In the genomic region with DNA sequence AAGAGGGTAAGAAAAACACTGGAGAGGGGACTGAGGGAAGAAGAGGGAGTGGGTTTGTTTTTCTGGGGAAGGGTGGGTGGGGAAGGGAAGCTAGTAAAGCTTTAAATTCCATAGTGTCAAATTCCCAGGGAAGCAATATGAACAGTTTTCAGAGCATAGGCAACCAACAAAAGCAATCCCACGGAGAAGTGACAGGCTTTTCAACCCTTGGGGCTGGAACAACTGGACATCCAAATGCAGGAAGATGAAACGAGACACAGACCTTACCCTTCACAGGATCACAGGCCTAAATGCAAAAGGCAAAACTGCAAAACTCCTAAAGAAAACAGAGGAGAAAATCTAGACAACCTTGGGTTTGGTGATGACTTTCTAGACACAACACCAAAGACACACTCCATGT, we compare ENCODE assay signal across 14 cellular contexts.
DNase-seq lines count a peak whose midpoint lies in the region; ATAC-seq and TF ChIP-seq lines count a peak whose summit lies in the region.
"Had no signal": no experiment of that assay in that cellular context is flagged by ENCODE, and none has a peak within 500 bp of the region (broad histone marks: within the 10 kb centered on the region; RNA-seq: fewer than 3 reads in every experiment).

No MANE protein-coding gene starts in this region.

- H2BK120ac ChIP-seq in mesendoderm (ENCODE audit: low read depth, low read length): no peak overlapping the region

- peaks cover 64% of the 10 kb centered on the region for H3K79me2 ChIP-seq in mesendoderm (ENCODE audit: control insufficient read depth, insufficient read depth, low read length)

- H3K36me3 ChIP-seq in mesendoderm (ENCODE audit: control insufficient read depth, insufficient read depth, low read length): no peaks in the 10 kb centered on the region
- no peaks in the 10 kb centered on the region for H3K36me3 ChIP-seq in thoracic aorta
- H3K36me3 ChIP-seq: Peyer's patch had no signal

- no peak overlapping the region for H4K8ac ChIP-seq in mesendoderm (ENCODE audit: low read depth, low read length)

- peak overlapping the region; percentile 42 for H3K27ac ChIP-seq in adipose tissue (ENCODE audit: low read depth, low read length)
- no peak overlapping the region for H3K27ac ChIP-seq in mesendoderm (ENCODE audit: low read depth, low read length)
- peak overlapping the region; percentile 75 to 87 for H3K27ac ChIP-seq in thoracic aorta

- peaks cover 39% of the 10 kb centered on the region for H3K79me1 ChIP-seq in mesendoderm (ENCODE audit: low read length)

- CTCF ChIA-PET in activated naive CD4-positive, alpha-beta T cell treated with anti-CD3 and anti-CD28 coated beads, Interleukin-2, amount 10 ng/mL, durations not matched to agents 7 days and 5 days (lab: Charles Lee): no interaction called here

- H2BK15ac ChIP-seq in mesendoderm (replicated peaks; ENCODE audit: low read depth): no peak overlapping the region

- H3K36me3 Mint-ChIP-seq in activated naive CD4-positive, alpha-beta T cell treated with anti-CD3 and anti-CD28 coated beads, Interleukin-2, amount 10 ng/mL, durations not matched to agents 7 days and 5 days: peaks cover 25% of the 10 kb centered on the region

- H3K9ac ChIP-seq in mesendoderm (ENCODE audit: low read length): no peak overlapping the region

- no peak overlapping the region for H3K56ac ChIP-seq in mesendoderm (ENCODE audit: low read length)

- H3K4me3 Mint-ChIP-seq in activated naive CD4-positive, alpha-beta T cell treated with anti-CD3 and anti-CD28 coated beads, Interleukin-2, amount 10 ng/mL, durations not matched to agents 7 days and 5 days: no peak overlapping the region

- H3K27me3 ChIP-seq in mesendoderm (ENCODE audit: insufficient read depth, low read length, poor library complexity): no peaks in the 10 kb centered on the region
- no peaks in the 10 kb centered on the region for H3K27me3 ChIP-seq in thoracic aorta (replicated peaks; ENCODE audit: insufficient read depth)
- H3K27me3 ChIP-seq: dorsolateral prefrontal cortex, Peyer's patch had no signal

- no peak overlapping the region for H3K18ac ChIP-seq in mesendoderm (ENCODE audit: low read length)

- no peak overlapping the region for H3K4me2 ChIP-seq in mesendoderm (ENCODE audit: low read length)

- H3K23ac ChIP-seq in mesendoderm (ENCODE audit: low read length): peak overlapping the region; percentile 56

- no peak for TF ChIP-seq CTCF in thoracic aorta (IDR thresholded peaks at IDR 0.05)
- no peak for TF ChIP-seq CTCF in GM10266 (IDR thresholded peaks at IDR 0.05; ENCODE audit: control insufficient read depth, insufficient read depth, low read depth, missing control alignments)

- ATAC-seq in thoracic aorta (ENCODE audit: insufficient number of reproducible peaks, low FRiP score, low read depth) (no peak), GM18519 (IDR thresholded peaks at IDR 0.05; ENCODE audit: low FRiP score, unreplicated experiment) (no peak)

- no peaks in the 10 kb centered on the region for H3K27me3 Mint-ChIP-seq in activated naive CD4-positive, alpha-beta T cell treated with anti-CD3 and anti-CD28 coated beads, Interleukin-2, amount 10 ng/mL, durations not matched to agents 7 days and 5 days

- no peaks in the 10 kb centered on the region for H3K9me3 ChIP-seq in thoracic aorta
- H3K9me3 ChIP-seq: Peyer's patch had no signal

- no peaks in the 10 kb centered on the region for H3K9me3 Mint-ChIP-seq in activated naive CD4-positive, alpha-beta T cell treated with anti-CD3 and anti-CD28 coated beads, Interleukin-2, amount 10 ng/mL, durations not matched to agents 7 days and 5 days

- no peak overlapping the region for H2BK5ac ChIP-seq in mesendoderm (ENCODE audit: low read length)

- no peak for DNase-seq in activated naive CD4-positive, alpha-beta T cell treated with anti-CD3 and anti-CD28 coated beads, Interleukin-2, amount 10 ng/mL, durations not matched to agents 7 days and 5 days
- no peak for DNase-seq in activated naive CD4-positive, alpha-beta T cell treated with anti-CD3 and anti-CD28 coated beads, Interleukin-2, amount 50 U/mL, for 16 hours
- DNase-seq in mesendoderm (no peak), thoracic aorta (ENCODE audit: low spot score) (no peak), GM10266 (ENCODE audit: extremely low spot score) (no peak), DMS153 (lab: John Stamatoyannopoulos, UW) (no peak)
- DNase-seq: Calu3, dorsolateral prefrontal cortex, HCEC 1CT, Kasumi-1, NCI-H146, Peyer's patch had no signal

- H4K5ac ChIP-seq in mesendoderm (ENCODE audit: low read length): no peak overlapping the region

- peaks cover 75% of the 10 kb centered on the region for H3K4me1 Mint-ChIP-seq in activated naive CD4-positive, alpha-beta T cell treated with anti-CD3 and anti-CD28 coated beads, Interleukin-2, amount 10 ng/mL, durations not matched to agents 7 days and 5 days

- H3K4me3 ChIP-seq in mesendoderm (ENCODE audit: low read length) (no peak overlapping the region), thoracic aorta (no peak overlapping the region)
- H3K4me3 ChIP-seq: Peyer's patch had no signal

- peak overlapping the region; percentile 3 for H3K27ac Mint-ChIP-seq in activated naive CD4-positive, alpha-beta T cell treated with anti-CD3 and anti-CD28 coated beads, Interleukin-2, amount 10 ng/mL, durations not matched to agents 7 days and 5 days

- H3K4me1 ChIP-seq in mesendoderm (ENCODE audit: control insufficient read depth, low read depth, low read length) (peaks cover 10% of the 10 kb centered on the region), thoracic aorta (ENCODE audit: control insufficient read depth in 1 of 2, low read depth in 2 of 2) (peaks cover 45 to 85% of the 10 kb centered on the region in 2 donors)

- WGBS in adipose tissue, 3 donors: 53 to 72% (median 59%) methylated on average over 2 of the region's 2 CpGs
- WGBS in mesendoderm (ENCODE audit: extremely low coverage, insufficient coverage, low lambda C conversion rate): no CpG with 5 or more reads among the region's 2 CpGs

- no peak overlapping the region for H3K4ac ChIP-seq in mesendoderm (ENCODE audit: low read depth, low read length)

- no peak overlapping the region for H2AK5ac ChIP-seq in mesendoderm (ENCODE audit: low read length)
